17 cellular contexts compared by ENCODE assay signal in the genomic region with DNA sequence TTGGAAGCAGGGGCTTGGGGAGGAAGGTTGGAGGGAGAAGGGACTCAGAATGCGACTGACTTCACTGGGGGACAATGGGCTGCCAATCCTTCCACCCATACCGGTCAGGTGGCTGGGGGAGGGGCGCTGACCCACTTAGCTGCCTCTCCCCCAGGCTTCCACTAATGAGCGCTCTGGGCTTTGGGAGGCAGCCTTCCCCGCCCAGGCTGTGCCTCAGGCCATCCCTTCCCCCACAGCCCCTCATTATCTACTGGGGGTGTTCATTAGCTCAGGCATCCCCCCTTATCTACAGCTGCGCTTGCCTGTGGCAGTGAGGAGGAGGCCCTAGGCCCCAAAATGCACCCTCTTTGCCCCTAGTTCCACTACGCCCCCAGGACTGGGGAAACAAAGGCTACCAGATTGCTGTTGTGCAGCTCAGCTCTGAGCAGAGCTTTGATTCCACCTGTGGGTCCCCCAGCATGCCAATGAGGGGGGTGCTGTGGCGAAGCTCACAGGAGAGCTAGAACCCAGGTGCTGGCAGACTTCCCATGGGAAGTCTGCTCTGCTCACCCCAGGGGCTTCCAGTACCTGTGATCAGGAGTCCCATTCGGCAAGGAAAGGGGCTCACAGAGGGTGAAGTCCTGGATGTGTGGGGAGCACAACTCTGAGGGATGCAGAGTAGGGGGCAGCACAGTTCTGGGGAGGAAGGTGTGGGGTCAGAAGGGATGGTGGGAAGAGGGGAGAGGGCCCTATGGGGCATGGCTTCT. TPM values are rescaled to one million over a fixed set of nuclear protein-coding genes. Genes with fewer than 3 reads are reported as not detected.
A peak's percentile ranks its signal among the peaks of the same experiment; 100 is the strongest.
DNase-seq lines count a peak whose midpoint lies in the region; ATAC-seq, FAIRE-seq and TF ChIP-seq lines count a peak whose summit lies in the region.
"Had no signal": no experiment of that assay in that cellular context is flagged by ENCODE, and none has a peak within 500 bp of the region (broad histone marks: within the 10 kb centered on the region; RNA-seq: fewer than 3 reads in every experiment).

No MANE protein-coding gene starts in this region.

- H3K36me3 ChIP-seq in NT2/D1 (ENCODE audit: insufficient read depth, insufficient read length, low read length): peaks cover 10% of the 10 kb centered on the region
- peaks cover 0 to 5% of the 10 kb centered on the region in 2 donors for H3K36me3 ChIP-seq in kidney (ENCODE audit: control insufficient read depth in 1 of 2, insufficient read depth in 2 of 2, low read length in 2 of 2)
- no peaks in the 10 kb centered on the region for H3K36me3 ChIP-seq in small intestine (ENCODE audit: control insufficient read depth in 2 of 2, insufficient read depth in 2 of 2, low read length in 2 of 2)

- TF ChIP-seq POLR2A in GM12891 (IDR thresholded peaks at IDR 0.05; ENCODE audit: low read depth, low read length): no peak

- H3K4me1 ChIP-seq in NT2/D1 (ENCODE audit: insufficient read depth, insufficient read length) (peaks cover 30% of the 10 kb centered on the region), kidney (ENCODE audit: control insufficient read depth in 1 of 2, insufficient read depth in 1 of 2, low read depth in 1 of 2, low read length in 2 of 2) (peaks cover 9 to 24% of the 10 kb centered on the region in 2 donors), small intestine (ENCODE audit: control insufficient read depth in 2 of 2, insufficient read depth in 1 of 2, low read depth in 1 of 2, low read length in 1 of 2) (peaks cover 2 to 10% of the 10 kb centered on the region in 2 donors)

- H3K36me3 Mint-ChIP-seq in activated CD8-positive, alpha-beta T cell treated with anti-CD3 and anti-CD28 coated beads, Interleukin-2, amount 10 ng/mL, durations not matched to agents 7 days and 5 days (ENCODE audit: low read depth): peaks cover 2% of the 10 kb centered on the region
- no peaks in the 10 kb centered on the region for H3K36me3 Mint-ChIP-seq in activated CD8-positive, alpha-beta T cell treated with anti-CD3 and anti-CD28 coated beads for 36 hours (ENCODE audit: low read depth)
- H3K36me3 Mint-ChIP-seq in progenitor cell of endocrine pancreas (ENCODE audit: insufficient read depth): no peaks in the 10 kb centered on the region
- no peaks in the 10 kb centered on the region for H3K36me3 Mint-ChIP-seq in activated CD4-positive, alpha-beta memory T cell treated with anti-CD3 and anti-CD28 coated beads, Interleukin-2, amount 10 ng/mL, durations not matched to agents 7 days and 5 days (ENCODE audit: low read depth)
- H3K36me3 Mint-ChIP-seq: CD4-positive, CD25-positive, alpha-beta regulatory T cell; naive thymus-derived CD8-positive, alpha-beta T cell had no signal

- H3K9me3 ChIP-seq in NT2/D1 (ENCODE audit: insufficient read depth, low read length) (no peaks in the 10 kb centered on the region), kidney (ENCODE audit: control insufficient read depth in 1 of 2, low read length in 2 of 2) (no peaks in the 10 kb centered on the region), small intestine (ENCODE audit: control insufficient read depth, low read depth) (no peaks in the 10 kb centered on the region)
- H3K9me3 ChIP-seq: psoas muscle, tibial artery had no signal

- WGBS in small intestine, 3 donors: 64 to 84% (median 64%) methylated on average over 8 to 9 of the region's 9 CpGs

- POLR2A ChIA-PET in activated CD8-positive, alpha-beta T cell treated with anti-CD3 and anti-CD28 coated beads, Interleukin-2, amount 10 ng/mL, durations not matched to agents 7 days and 5 days (lab: Charles Lee): no interaction called here
- POLR2A ChIA-PET in activated CD8-positive, alpha-beta T cell treated with anti-CD3 and anti-CD28 coated beads for 36 hours (lab: Charles Lee): no interaction called here
- POLR2A ChIA-PET in activated CD4-positive, alpha-beta memory T cell treated with anti-CD3 and anti-CD28 coated beads, Interleukin-2, amount 10 ng/mL, durations not matched to agents 7 days and 5 days (lab: Charles Lee): interaction anchor here (1.0 to 1.2 kb wide), 3 partner anchors 8 to 64 kb away, joined by 3 read pairs; no protein-coding TSS in a partner anchor

- FAIRE-seq in kidney (lab: Jason Lieb, UNC) (no peak), small intestine (lab: Jason Lieb, UNC) (no peak), GM12891 (lab: Jason Lieb, UNC) (no peak)

- no peaks in the 10 kb centered on the region for H3K27me3 Mint-ChIP-seq in activated CD8-positive, alpha-beta T cell treated with anti-CD3 and anti-CD28 coated beads, Interleukin-2, amount 10 ng/mL, durations not matched to agents 7 days and 5 days (ENCODE audit: low read depth)
- H3K27me3 Mint-ChIP-seq in activated CD8-positive, alpha-beta T cell treated with anti-CD3 and anti-CD28 coated beads for 36 hours: no peaks in the 10 kb centered on the region
- H3K27me3 Mint-ChIP-seq in progenitor cell of endocrine pancreas: no peaks in the 10 kb centered on the region
- no peaks in the 10 kb centered on the region for H3K27me3 Mint-ChIP-seq in activated CD4-positive, alpha-beta memory T cell treated with anti-CD3 and anti-CD28 coated beads, Interleukin-2, amount 10 ng/mL, durations not matched to agents 7 days and 5 days
- H3K27me3 Mint-ChIP-seq: activated B cell treated with CpG ODN at 0.5 μM for 24 hours; CD4-positive, CD25-positive, alpha-beta regulatory T cell; naive thymus-derived CD8-positive, alpha-beta T cell had no signal

- no peak for TF ChIP-seq CTCF in activated CD8-positive, alpha-beta T cell treated with anti-CD3 and anti-CD28 coated beads for 36 hours (IDR thresholded peaks at IDR 0.05)
- no peak for TF ChIP-seq CTCF in kidney (IDR thresholded peaks at IDR 0.05; ENCODE audit: borderline replicate concordance, extremely low read depth, insufficient read depth)
- TF ChIP-seq CTCF in progenitor cell of endocrine pancreas (IDR thresholded peaks at IDR 0.05; ENCODE audit: unreplicated experiment): no peak

- no peaks in the 10 kb centered on the region for H3K27me3 ChIP-seq in NT2/D1 (ENCODE audit: insufficient read depth, insufficient read length)
- H3K27me3 ChIP-seq in small intestine (ENCODE audit: control insufficient read depth in 2 of 2, insufficient read depth in 2 of 2, low read length in 2 of 2): no peaks in the 10 kb centered on the region
- H3K27me3 ChIP-seq: tibial artery had no signal

- H3K27ac ChIP-seq in kidney (ENCODE audit: low read depth in 2 of 2, low read length in 2 of 2) (no peak overlapping the region), small intestine (ENCODE audit: low read depth in 1 of 2, low read length in 1 of 2) (no peak overlapping the region)
- H3K27ac ChIP-seq: psoas muscle, tibial artery had no signal

- CTCF ChIA-PET in activated CD8-positive, alpha-beta T cell treated with anti-CD3 and anti-CD28 coated beads, Interleukin-2, amount 10 ng/mL, durations not matched to agents 7 days and 5 days (lab: Charles Lee): no interaction called here
- CTCF ChIA-PET in activated CD8-positive, alpha-beta T cell treated with anti-CD3 and anti-CD28 coated beads for 36 hours (lab: Charles Lee): interaction anchor here (6.4 kb wide), 1 partner anchor 66 kb away, joined by 30 read pairs; the partner anchor contains the start of gene GNAT1
- CTCF ChIA-PET in activated CD4-positive, alpha-beta memory T cell treated with anti-CD3 and anti-CD28 coated beads, Interleukin-2, amount 10 ng/mL, durations not matched to agents 7 days and 5 days (lab: Charles Lee): no interaction called here

- ATAC-seq in activated CD8-positive, alpha-beta T cell treated with anti-CD3 and anti-CD28 coated beads, Interleukin-2, amount 10 ng/mL, durations not matched to agents 7 days and 5 days: no peak
- ATAC-seq in activated CD8-positive, alpha-beta T cell treated with anti-CD3 and anti-CD28 coated beads for 36 hours: no peak
- ATAC-seq: esophagus mucosa; naive thymus-derived CD8-positive, alpha-beta T cell; psoas muscle had no signal

- no peak for DNase-seq in activated CD8-positive, alpha-beta T cell treated with anti-CD3 and anti-CD28 coated beads, Interleukin-2, amount 10 ng/mL, durations not matched to agents 7 days and 5 days
- no peak for DNase-seq in activated CD8-positive, alpha-beta T cell treated with anti-CD3 and anti-CD28 coated beads for 36 hours
- no peak for DNase-seq in NT2/D1 (ENCODE audit: low read depth, low spot score)
- peak; percentile 60 for DNase-seq in kidney
- no peak for DNase-seq in progenitor cell of endocrine pancreas (ENCODE audit: low spot score, unreplicated experiment)
- DNase-seq in activated CD4-positive, alpha-beta memory T cell treated with anti-CD3 and anti-CD28 coated beads, Interleukin-2, amount 10 ng/mL, durations not matched to agents 7 days and 5 days: no peak
- DNase-seq in small intestine: no peak
- no peak for DNase-seq in GM12891 (ENCODE audit: insufficient read length, low spot score)
- DNase-seq: activated B cell treated with CpG ODN at 0.5 μM for 24 hours; activated CD8-positive, alpha-beta memory T cell treated with anti-CD3 and anti-CD28 coated beads for 24 hours; CD4-positive, CD25-positive, alpha-beta regulatory T cell; naive thymus-derived CD8-positive, alpha-beta T cell; NCI-H1436; NCI-H446 treated with DMSO at 0.1 percent for 48 hours had no signal

- H3K9me3 Mint-ChIP-seq in activated CD8-positive, alpha-beta T cell treated with anti-CD3 and anti-CD28 coated beads, Interleukin-2, amount 10 ng/mL, durations not matched to agents 7 days and 5 days (ENCODE audit: insufficient read depth): no peaks in the 10 kb centered on the region
- H3K9me3 Mint-ChIP-seq in activated CD8-positive, alpha-beta T cell treated with anti-CD3 and anti-CD28 coated beads for 36 hours: no peaks in the 10 kb centered on the region
- no peaks in the 10 kb centered on the region for H3K9me3 Mint-ChIP-seq in progenitor cell of endocrine pancreas (ENCODE audit: low read depth)
- H3K9me3 Mint-ChIP-seq in activated CD4-positive, alpha-beta memory T cell treated with anti-CD3 and anti-CD28 coated beads, Interleukin-2, amount 10 ng/mL, durations not matched to agents 7 days and 5 days: no peaks in the 10 kb centered on the region
- H3K9me3 Mint-ChIP-seq: activated B cell treated with CpG ODN at 0.5 μM for 24 hours; CD4-positive, CD25-positive, alpha-beta regulatory T cell; naive thymus-derived CD8-positive, alpha-beta T cell had no signal

- no peak overlapping the region for H3K4me3 Mint-ChIP-seq in activated CD8-positive, alpha-beta T cell treated with anti-CD3 and anti-CD28 coated beads, Interleukin-2, amount 10 ng/mL, durations not matched to agents 7 days and 5 days
- H3K4me3 Mint-ChIP-seq in activated CD8-positive, alpha-beta T cell treated with anti-CD3 and anti-CD28 coated beads for 36 hours: no peak overlapping the region
- no peak overlapping the region for H3K4me3 Mint-ChIP-seq in progenitor cell of endocrine pancreas (ENCODE audit: low read depth)
- H3K4me3 Mint-ChIP-seq in activated CD4-positive, alpha-beta memory T cell treated with anti-CD3 and anti-CD28 coated beads, Interleukin-2, amount 10 ng/mL, durations not matched to agents 7 days and 5 days: no peak overlapping the region
- H3K4me3 Mint-ChIP-seq: activated B cell treated with CpG ODN at 0.5 μM for 24 hours; CD4-positive, CD25-positive, alpha-beta regulatory T cell; naive thymus-derived CD8-positive, alpha-beta T cell had no signal

- H3K27ac Mint-ChIP-seq in activated CD8-positive, alpha-beta T cell treated with anti-CD3 and anti-CD28 coated beads, Interleukin-2, amount 10 ng/mL, durations not matched to agents 7 days and 5 days: peak overlapping the region; percentile 25
- no peak overlapping the region for H3K27ac Mint-ChIP-seq in activated CD8-positive, alpha-beta T cell treated with anti-CD3 and anti-CD28 coated beads for 36 hours
- peak overlapping the region; percentile 62 for H3K27ac Mint-ChIP-seq in progenitor cell of endocrine pancreas
- H3K27ac Mint-ChIP-seq in activated CD4-positive, alpha-beta memory T cell treated with anti-CD3 and anti-CD28 coated beads, Interleukin-2, amount 10 ng/mL, durations not matched to agents 7 days and 5 days: no peak overlapping the region
- H3K27ac Mint-ChIP-seq: activated B cell treated with CpG ODN at 0.5 μM for 24 hours had no signal

- no peak overlapping the region for H3K4me3 ChIP-seq in NT2/D1 (ENCODE audit: insufficient read length, low read depth)
- H3K4me3 ChIP-seq in kidney (ENCODE audit: low read length in 2 of 2): no peak overlapping the region
- H3K4me3 ChIP-seq in small intestine (ENCODE audit: low read depth in 1 of 2, low read length in 2 of 2): no peak overlapping the region
- H3K4me3 ChIP-seq: psoas muscle, tibial artery had no signal

- H3K9ac ChIP-seq in NT2/D1 (ENCODE audit: insufficient read length, low read depth) (peak overlapping the region; percentile 34), kidney (ENCODE audit: low read length in 2 of 2) (no peak overlapping the region)

- intact Hi-C loops in activated CD8-positive, alpha-beta T cell treated with anti-CD3 and anti-CD28 coated beads for 36 hours (cut with micrococcal nuclease): no loop called here
- intact Hi-C loops in kidney (cut with DNase I): no loop called here

- no peaks in the 10 kb centered on the region for H3K4me1 Mint-ChIP-seq in activated CD8-positive, alpha-beta T cell treated with anti-CD3 and anti-CD28 coated beads, Interleukin-2, amount 10 ng/mL, durations not matched to agents 7 days and 5 days (ENCODE audit: low read depth)
- H3K4me1 Mint-ChIP-seq in activated CD8-positive, alpha-beta T cell treated with anti-CD3 and anti-CD28 coated beads for 36 hours (ENCODE audit: low read depth): no peaks in the 10 kb centered on the region
- peaks cover 26% of the 10 kb centered on the region for H3K4me1 Mint-ChIP-seq in progenitor cell of endocrine pancreas (ENCODE audit: low read depth)
- H3K4me1 Mint-ChIP-seq in activated CD4-positive, alpha-beta memory T cell treated with anti-CD3 and anti-CD28 coated beads, Interleukin-2, amount 10 ng/mL, durations not matched to agents 7 days and 5 days: no peaks in the 10 kb centered on the region
- H3K4me1 Mint-ChIP-seq: activated B cell treated with CpG ODN at 0.5 μM for 24 hours had no signal

RNA-seq across cellular contexts. Expression of gene SEMA3F, which starts 29.4 kb away (rescaled TPM):
- total RNA-seq in activated CD8-positive, alpha-beta T cell treated with anti-CD3 and anti-CD28 coated beads, Interleukin-2, amount 10 ng/mL, durations not matched to agents 7 days and 5 days: not detected
- total RNA-seq in activated CD8-positive, alpha-beta T cell treated with anti-CD3 and anti-CD28 coated beads for 36 hours: under 1 TPM; 0.34 to 0.43 TPM
- total RNA-seq in kidney (39.9 TPM), progenitor cell of endocrine pancreas (23.6 and 26.5 TPM in 2 replicates)
- polyA plus RNA-seq in kidney (ENCODE audit: insufficient read depth, low read depth, low replicate concordance) (36.7 TPM), small intestine (10 to 100 TPM in 1 of 3 donors, 1 to 10 TPM in 2; 3.0 to 35.7 (median 3.6) TPM)
- under 1 TPM in 1 of 2 experiments, not detected in 1; 0.15 TPM for total RNA-seq in activated CD4-positive, alpha-beta memory T cell treated with anti-CD3 and anti-CD28 coated beads, Interleukin-2, amount 10 ng/mL, durations not matched to agents 7 days and 5 days
- polyA plus RNA-seq in GM12891 (2012; ENCODE audit: low read depth, missing spikeins): 0.19 TPM
- total RNA-seq: activated B cell treated with CpG ODN at 0.5 μM for 24 hours; naive thymus-derived CD8-positive, alpha-beta T cell had no signal
- polyA plus RNA-seq: CD4-positive, CD25-positive, alpha-beta regulatory T cell; naive thymus-derived CD8-positive, alpha-beta T cell had no signal

RNA-seq across cellular contexts. Expression of gene RBM5, which starts 37.0 kb away (rescaled TPM):
- total RNA-seq in activated CD8-positive, alpha-beta T cell treated with anti-CD3 and anti-CD28 coated beads, Interleukin-2, amount 10 ng/mL, durations not matched to agents 7 days and 5 days: 100 to 1,000 TPM; 180 to 185 TPM
- 100 to 1,000 TPM; 103 to 106 TPM for total RNA-seq in activated CD8-positive, alpha-beta T cell treated with anti-CD3 and anti-CD28 coated beads for 36 hours
- total RNA-seq in kidney (149 TPM), progenitor cell of endocrine pancreas (317 and 322 TPM in 2 replicates)
- polyA plus RNA-seq in kidney (ENCODE audit: insufficient read depth, low read depth, low replicate concordance) (51.0 TPM), small intestine (10 to 100 TPM; 57.1 to 85.7 (median 83.0) TPM)
- total RNA-seq in activated CD4-positive, alpha-beta memory T cell treated with anti-CD3 and anti-CD28 coated beads, Interleukin-2, amount 10 ng/mL, durations not matched to agents 7 days and 5 days: 100 to 1,000 TPM; 157 to 169 TPM
- polyA plus RNA-seq in GM12891 (2012; ENCODE audit: low read depth, missing spikeins): 67.4 TPM

Comparison
In these comparisons a context has a peak if more than half of its experiments do, and no peak if none do; other contexts are left out.
1. H3K27ac Mint-ChIP-seq: peak in activated CD8-positive, alpha-beta T cell treated with anti-CD3 and anti-CD28 coated beads, Interleukin-2, amount 10 ng/mL, durations not matched to agents 7 days and 5 days (single experiment) and progenitor cell of endocrine pancreas (single experiment); none in activated CD8-positive, alpha-beta T cell treated with anti-CD3 and anti-CD28 coated beads for 36 hours (single experiment) and activated CD4-positive, alpha-beta memory T cell treated with anti-CD3 and anti-CD28 coated beads, Interleukin-2, amount 10 ng/mL, durations not matched to agents 7 days and 5 days (single experiment).
2. RNA of gene SEMA3F, which starts 29.4 kb away (total RNA-seq): 39.9 TPM in kidney (single experiment) and 23.6 to 26.5 TPM in progenitor cell of endocrine pancreas; 0.34 to 0.43 TPM in activated CD8-positive, alpha-beta T cell treated with anti-CD3 and anti-CD28 coated beads for 36 hours, 0.15 TPM in activated CD4-positive, alpha-beta memory T cell treated with anti-CD3 and anti-CD28 coated beads, Interleukin-2, amount 10 ng/mL, durations not matched to agents 7 days and 5 days and not detected in activated CD8-positive, alpha-beta T cell treated with anti-CD3 and anti-CD28 coated beads, Interleukin-2, amount 10 ng/mL, durations not matched to agents 7 days and 5 days; every median in the first group is over 10 times any median in the second.